In genomic region chr2:184767059-184767458, GRCh38 we compare ENCODE assay signal across 26 cellular contexts.
"Had no signal": no experiment of that assay in that cellular context is flagged by ENCODE, and none has a peak within 500 bp of the region (broad histone marks: within the 10 kb centered on the region; RNA-seq: fewer than 3 reads in every experiment).

No MANE protein-coding gene starts in this region.

- H3K36me3 Mint-ChIP-seq: natural killer cell treated with Interleukin-12 subunit alpha and Interleukin-12 subunit beta and Interleukin-15 and Interleukin-18, amount 100 ng/mL, for 72 hours; stimulated activated naive B cell treated with anti-CD40 and anti-IgM and Interleukin-4, amounts not matched to agents 10 μg/mL and 1 μg/mL and 100 μg/mL, for 72 hours had no signal

- H3K9me3 ChIP-seq: gastroesophageal sphincter, mucosa of descending colon, suprapubic skin, tibial artery, upper lobe of right lung had no signal

- H3K27ac ChIP-seq: brain microvascular endothelial cell, epithelial cell of prostate, gastroesophageal sphincter, hepatocyte, suprapubic skin, tibial artery, upper lobe of right lung had no signal

- H3K27me3 ChIP-seq: brain microvascular endothelial cell, gastroesophageal sphincter, hepatocyte, suprapubic skin, tibial artery, upper lobe of right lung had no signal

- H3K4me1 Mint-ChIP-seq: activated T-helper 17 cell treated with anti-CD3 and anti-CD28 coated beads, Interleukin-2, amount 50 U/mL, for 72 hours had no signal

- H3K36me3 ChIP-seq: brain microvascular endothelial cell, gastroesophageal sphincter, suprapubic skin, tibial artery, upper lobe of right lung had no signal

- H3K4me3 ChIP-seq: gastroesophageal sphincter, hepatocyte, mucosa of descending colon, suprapubic skin, tibial artery, upper lobe of right lung had no signal

- DNase-seq: activated B cell treated with CpG ODN at 0.5 μM for 24 hours; activated CD4-positive, alpha-beta T cell treated with anti-CD3 and anti-CD28 coated beads, Interleukin-2, amount 50 U/mL, for 1 hour; activated CD8-positive, alpha-beta T cell treated with anti-CD3 and anti-CD28 coated beads for 36 hours; activated gamma-delta T cell treated with Interleukin-2 at 50 U/mL for 16 hours; activated naive CD4-positive, alpha-beta T cell treated with anti-CD3 and anti-CD28 coated beads, Interleukin-2, amount 50 U/mL, for 16 hours; activated T-cell treated with anti-CD3 and anti-CD28 coated beads, Interleukin-2, amount 50 U/mL, for 4 hours; amniotic stem cell; brain microvascular endothelial cell; cortex of kidney; islet precursor cell; left ventricle myocardium superior; mucosa of descending colon; posterior cingulate gyrus; right cardiac atrium; stimulated activated CD4-positive, alpha-beta T cell treated with anti-CD3 and anti-CD28 coated beads, Interleukin-15, amount 100 ng/mL, for 24 hours; stimulated activated CD4-positive, alpha-beta T cell treated with anti-CD3 and anti-CD28 coated beads, Interleukin-2, amount 100 ng/mL, for 24 hours; stimulated activated naive B cell treated with anti-CD40 and anti-IgM and Interleukin-4, amounts not matched to agents 10 μg/mL and 1 μg/mL and 100 μg/mL, for 72 hours; T-helper 2 cell; tibial artery; upper lobe of right lung had no signal

- H3K27ac Mint-ChIP-seq: activated B cell treated with CpG ODN at 0.5 μM for 24 hours; activated CD8-positive, alpha-beta T cell treated with anti-CD3 and anti-CD28 coated beads for 36 hours; activated T-helper 17 cell treated with anti-CD3 and anti-CD28 coated beads, Interleukin-2, amount 50 U/mL, for 72 hours; natural killer cell treated with Interleukin-12 subunit alpha and Interleukin-12 subunit beta and Interleukin-15 and Interleukin-18, amount 100 ng/mL, for 72 hours; stimulated activated naive B cell treated with anti-CD40 and anti-IgM and Interleukin-4, amounts not matched to agents 10 μg/mL and 1 μg/mL and 100 μg/mL, for 72 hours had no signal

- H3K4me1 ChIP-seq: gastroesophageal sphincter, suprapubic skin, tibial artery, upper lobe of right lung had no signal

- H3K4me3 Mint-ChIP-seq: activated B cell treated with CpG ODN at 0.5 μM for 24 hours; activated CD8-positive, alpha-beta T cell treated with anti-CD3 and anti-CD28 coated beads for 36 hours; activated T-cell treated with anti-CD3 and anti-CD28 coated beads, Interleukin-2, amount 50 U/mL, for 4 hours; activated T-helper 17 cell treated with anti-CD3 and anti-CD28 coated beads, Interleukin-2, amount 50 U/mL, for 72 hours; natural killer cell treated with Interleukin-12 subunit alpha and Interleukin-12 subunit beta and Interleukin-15 and Interleukin-18, amount 100 ng/mL, for 72 hours; stimulated activated naive B cell treated with anti-CD40 and anti-IgM and Interleukin-4, amounts not matched to agents 10 μg/mL and 1 μg/mL and 100 μg/mL, for 72 hours had no signal

- H3K9me3 Mint-ChIP-seq: activated B cell treated with CpG ODN at 0.5 μM for 24 hours; activated T-cell treated with anti-CD3 and anti-CD28 coated beads, Interleukin-2, amount 50 U/mL, for 4 hours; stimulated activated naive B cell treated with anti-CD40 and anti-IgM and Interleukin-4, amounts not matched to agents 10 μg/mL and 1 μg/mL and 100 μg/mL, for 72 hours had no signal

- H3K27me3 Mint-ChIP-seq: activated B cell treated with CpG ODN at 0.5 μM for 24 hours; activated CD8-positive, alpha-beta T cell treated with anti-CD3 and anti-CD28 coated beads for 36 hours; activated T-helper 17 cell treated with anti-CD3 and anti-CD28 coated beads, Interleukin-2, amount 50 U/mL, for 72 hours; natural killer cell treated with Interleukin-12 subunit alpha and Interleukin-12 subunit beta and Interleukin-15 and Interleukin-18, amount 100 ng/mL, for 72 hours; stimulated activated naive B cell treated with anti-CD40 and anti-IgM and Interleukin-4, amounts not matched to agents 10 μg/mL and 1 μg/mL and 100 μg/mL, for 72 hours had no signal
